In the genomic region with DNA sequence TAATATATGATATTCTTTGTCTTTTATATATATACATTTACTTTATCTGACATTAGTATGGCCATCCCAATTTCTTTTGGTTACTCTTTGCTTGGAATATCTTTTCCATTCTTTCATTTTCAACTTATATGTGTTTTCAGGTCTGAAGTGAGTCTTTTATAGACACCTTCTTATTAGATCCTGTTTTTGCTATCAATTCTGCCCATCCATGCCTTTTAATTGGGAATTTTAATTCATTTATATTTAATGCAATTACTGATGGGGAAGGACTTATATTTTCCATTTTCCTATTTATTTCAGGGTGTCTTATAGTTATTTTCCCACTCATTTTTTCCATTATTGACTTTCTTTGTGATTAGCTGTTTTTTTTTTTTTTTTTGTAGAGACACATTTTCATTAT, we compare ENCODE assay signal across 11 cellular contexts. TPM values are rescaled to one million over a fixed set of nuclear protein-coding genes. Genes with fewer than 3 reads are reported as not detected.
"Had no signal": no experiment of that assay in that cellular context is flagged by ENCODE, and none has a peak within 500 bp of the region (broad histone marks: within the 10 kb centered on the region; RNA-seq: fewer than 3 reads in every experiment).

No MANE protein-coding gene starts in this region.

- H3K4me3 ChIP-seq: GM23338 had no signal

- ATAC-seq: GM23338, HepG2 had no signal

- H2AFZ ChIP-seq: GM23338 had no signal

- H3K4me2 ChIP-seq: GM23338, KMS-11 had no signal

- H3K4me1 Mint-ChIP-seq: GM23338, H9, IgD-negative memory B cell had no signal

- H3K9ac ChIP-seq: KMS-11 had no signal

- H3K27ac ChIP-seq: HL-60, KMS-11 had no signal

- DNase-seq: H9, HCEC 1CT, HFFc6 had no signal

- FAIRE-seq: H1, H54, HepG2 had no signal

- H3K4me3 Mint-ChIP-seq: GM23338, H9, HFFc6 had no signal

- H3K27ac Mint-ChIP-seq: GM23338, H9, HFFc6, IgD-negative memory B cell had no signal

- H3K36me3 Mint-ChIP-seq: IgD-negative memory B cell had no signal

RNA-seq across cellular contexts. Expression of a gene that starts 51.6 kb away (rescaled TPM):
- total RNA-seq: H9, HepG2, HT1080 had no signal
